23 cellular contexts compared by ENCODE assay signal in genomic region chr5:6496636-6497035, GRCh38. TPM values are rescaled to one million over a fixed set of nuclear protein-coding genes. Genes with fewer than 3 reads are reported as not detected.
DNase-seq lines count a peak whose midpoint lies in the region; ATAC-seq, FAIRE-seq and TF ChIP-seq lines count a peak whose summit lies in the region.
"Had no signal": no experiment of that assay in that cellular context is flagged by ENCODE, and none has a peak within 500 bp of the region (broad histone marks: within the 10 kb centered on the region; RNA-seq: fewer than 3 reads in every experiment).

No MANE protein-coding gene starts in this region.

- no peaks in the 10 kb centered on the region for H3K27me3 ChIP-seq in GM12878 (replicated peaks in 1 of 2; ENCODE audit: control insufficient read depth in 2 of 2, insufficient read depth in 2 of 2, low read length in 1 of 2)
- H3K27me3 ChIP-seq in aorta (ENCODE audit: control insufficient read depth in 1 of 2, insufficient read depth in 2 of 2, low read length in 1 of 2): no peaks in the 10 kb centered on the region
- H3K27me3 ChIP-seq: foreskin keratinocyte, heart left ventricle, right atrium auricular region had no signal

- H3K9me3 ChIP-seq in GM12878 (replicated peaks; ENCODE audit: control insufficient read depth, insufficient read depth, low read length): no peaks in the 10 kb centered on the region; the same call in 2 of the 3 replicates
- no peaks in the 10 kb centered on the region for H3K9me3 ChIP-seq in aorta (ENCODE audit: control insufficient read depth, low read length)
- H3K9me3 ChIP-seq: esophagus muscularis mucosa, heart left ventricle, right atrium auricular region had no signal

- no peak for TF ChIP-seq RAD21 in GM12878 (IDR thresholded peaks at IDR 0.05; ENCODE audit: insufficient read depth, low read depth, low read length)

- H3K36me3 ChIP-seq in GM12878 (ENCODE audit: control insufficient read depth in 2 of 2, insufficient read depth in 2 of 2, low read length in 1 of 2): no peaks in the 10 kb centered on the region
- H3K36me3 ChIP-seq in aorta (ENCODE audit: control insufficient read depth in 1 of 2, insufficient read depth in 2 of 2, low read length in 1 of 2): no peaks in the 10 kb centered on the region

- H3K9ac ChIP-seq in GM12878 (ENCODE audit: control insufficient read depth, insufficient read depth, low read length): no peak overlapping the region
- H3K9ac ChIP-seq: parathyroid adenoma had no signal

- H3K27ac ChIP-seq in GM12878 (ENCODE audit: control insufficient read depth, insufficient read depth): peak overlapping the region; percentile 21
- no peak overlapping the region for H3K27ac ChIP-seq in aorta (ENCODE audit: low read depth in 1 of 2, low read length in 2 of 2)
- H3K27ac ChIP-seq: esophagus muscularis mucosa, foreskin keratinocyte, heart left ventricle, parathyroid adenoma, right atrium auricular region had no signal

- POLR2A ChIA-PET in GM12878 (lab: Charles Lee): interaction anchor here (1.7 kb wide), 1 partner anchor 12 kb away, joined by 12 read pairs; no protein-coding TSS in a partner anchor

- FAIRE-seq in GM12878 (lab: Jason Lieb, UNC): no peak
- FAIRE-seq: D721Med, RCC 7860 had no signal

- intact Hi-C loops in GM12878 (cut with micrococcal nuclease; ENCODE audit: unreplicated experiment): loop anchor here (1.0 kb wide), 2 partner anchors 13 to 241 kb away; no protein-coding TSS in a partner anchor
- intact Hi-C loops in aorta (cut with DNase I): no loop called here

- DNase-seq in GM12878 (ENCODE audit: low read depth, low spot score): no peak
- DNase-seq in aorta: no peak
- no peak for DNase-seq in HK-2 (ENCODE audit: unreplicated experiment)
- no peak for DNase-seq in DMS79 treated with DMSO at 0.1 percent for 48 hours (lab: John Stamatoyannopoulos, UW)
- DNase-seq: activated gamma-delta T cell; activated naive CD8-positive, alpha-beta T cell treated with anti-CD3 and anti-CD28 coated beads, Interleukin-2, amount 50 U/mL, for 24 hours; central memory CD4-positive, alpha-beta T cell; foreskin keratinocyte; heart left ventricle; NCI-H1105; NCI-H526 had no signal

- SMC1A ChIA-PET in GM12878 (lab: Charles Lee; ENCODE audit: uncharacterized antibody, unreplicated experiment): interaction anchor here (1.2 to 4.3 kb wide), 4 partner anchors 10 to 22 kb away, joined by 3 to 17 read pairs (median 10); no protein-coding TSS in a partner anchor

- H3K79me2 ChIP-seq in GM12878 (ENCODE audit: control insufficient read depth, insufficient read depth, low read length): no peaks in the 10 kb centered on the region
- H3K79me2 ChIP-seq: parathyroid adenoma had no signal

- in situ Hi-C loops in GM12878 (cut with MboI): loop anchor here (5.0 kb wide), 2 partner anchors 241 to 739 kb away; no protein-coding TSS in a partner anchor

- ATAC-seq in GM18498 (IDR thresholded peaks at IDR 0.05; ENCODE audit: unreplicated experiment) (peak; percentile 1), GM18909 (IDR thresholded peaks at IDR 0.05; ENCODE audit: poor library complexity, unreplicated experiment) (peak; percentile 1), HG03175 (IDR thresholded peaks at IDR 0.05; ENCODE audit: unreplicated experiment) (peak; percentile 2), GM12878 (peak; percentile 31), aorta (ENCODE audit: low FRiP score) (no peak)
- ATAC-seq: foreskin keratinocyte had no signal

- CTCF ChIA-PET in GM12878 (lab: Yijun Ruan, JAX): interaction anchor here (0.7 to 1.4 kb wide), 3 partner anchors 10 to 94 kb away, joined by 3 to 7 read pairs (median 4); no protein-coding TSS in a partner anchor

- TF ChIP-seq POLR2A in GM12878 (IDR thresholded peaks at IDR 0.05; ENCODE audit: low read depth, low read length): no peak

- H3K4me2 ChIP-seq in GM12878 (ENCODE audit: control insufficient read depth, insufficient read depth): peak overlapping the region; percentile 21; the same call in 1 of the 2 replicates

- H3K4me1 ChIP-seq in GM12878 (ENCODE audit: control insufficient read depth, insufficient read depth, low read length) (peaks cover 36% of the 10 kb centered on the region), aorta (ENCODE audit: control insufficient read depth in 1 of 2, insufficient read depth in 2 of 2, low read length in 2 of 2) (no peaks in the 10 kb centered on the region)
- H3K4me1 ChIP-seq: esophagus muscularis mucosa, foreskin keratinocyte, parathyroid adenoma, right atrium auricular region had no signal

- H3K4me3 ChIP-seq in GM12878 (no peak overlapping the region), aorta (ENCODE audit: low read length in 2 of 2) (no peak overlapping the region)
- H3K4me3 ChIP-seq: esophagus muscularis mucosa, heart left ventricle, lung, right atrium auricular region had no signal

- WGBS in GM12878 (ENCODE audit: insufficient coverage, insufficient replicate concordance, low lambda C conversion rate, missing lambda C conversion rate): 0% methylated on average over 6 of the region's 6 CpGs
- 94 to 95% methylated on average over 6 of the region's 6 CpGs for WGBS in aorta, 2 donors

- no peak for TF ChIP-seq EP300 in GM12878 (IDR thresholded peaks at IDR 0.05; ENCODE audit: borderline replicate concordance in 1 of 2, control insufficient read depth in 1 of 2, low read depth in 2 of 2, low read length in 2 of 2)

- no peaks in the 10 kb centered on the region for H4K20me1 ChIP-seq in GM12878 (ENCODE audit: control insufficient read depth, insufficient read depth)

- RAD21 ChIA-PET in GM12878 (lab: Charles Lee; ENCODE audit: unreplicated experiment): interaction anchor here (0.7 to 1.8 kb wide), 6 partner anchors 12 to 234 kb away, joined by 3 to 14 read pairs (median 4); partner anchors contain the start of gene NSUN2

- no peak overlapping the region for H2AFZ ChIP-seq in GM12878 (ENCODE audit: control insufficient read depth, low read depth, low read length)
- H2AFZ ChIP-seq: parathyroid adenoma had no signal

- BruUV-seq in GM12878 (replicated peaks; lab: Mats Ljungman, UMichigan): TSS peak; percentile 90

- TF ChIP-seq CTCF in GM12878 (IDR thresholded peaks at IDR 0.05 in 2 of 3, conservative IDR thresholded peaks at IDR 0.05 in 1 of 3; ENCODE audit: control insufficient read depth in 2 of 3, extremely low read depth in 1 of 3, insufficient read depth in 1 of 3, low read depth in 3 of 3, low read length in 3 of 3): no peak

TF ChIP-seq in GM12878, 131 proteins besides CTCF, POLR2A, EP300 and RAD21 (continues in another document):
- TF ChIP-seq HSF1 (IDR thresholded peaks at IDR 0.05; ENCODE audit: low read depth, low read length) (no peak), RELB (IDR thresholded peaks at IDR 0.05; ENCODE audit: low read depth) (0 out of 2 replicates have a peak, but pooled peaks have one; percentile 14), ZBED1 (IDR thresholded peaks at IDR 0.05; ENCODE audit: borderline replicate concordance) (no peak)

RNA-seq across cellular contexts. Expression of gene UBE2QL1, which starts 48.0 kb away (rescaled TPM):
- total RNA-seq in GM12878 (2013; cell fraction: nucleolus; rRNA removed): 0.27 and 0.29 TPM in 2 replicates
- total RNA-seq in GM12878 (2014; rRNA removed): not detected in 2 replicates
- 0.04 TPM in 1 of 2 replicates, not detected in the other for total RNA-seq in GM12878 (2014; rRNA removed; fragmentation: Illumina TruSeq; extraction: Trizol)
- total RNA-seq in GM12878 (2021): 0.05 TPM in 1 of 2 replicates, not detected in the other
- 0.21 TPM for polyA plus RNA-seq in GM12878 (2011; ENCODE audit: low read depth)
- polyA plus RNA-seq in GM12878 (2011; rRNA removed): 0.49 and 0.62 TPM in 2 replicates
- polyA plus RNA-seq in GM12878 (2011; cell fraction: cytosol; rRNA removed): 0.52 and 0.75 TPM in 2 replicates
- polyA plus RNA-seq in GM12878 (2011; cell fraction: nucleus; rRNA removed): 0.47 and 0.52 TPM in 2 replicates
- 0.30 and 0.73 TPM in 2 replicates for polyA plus RNA-seq in GM12878 (2012)
- polyA plus RNA-seq in GM12878 (2014; fragmentation: Illumina TruSeq; extraction: Trizol): 0.03 TPM in 1 of 2 replicates, not detected in the other
- under 1 TPM in 1 of 2 experiments, not detected in 1; 0.04 TPM for polyA plus RNA-seq in GM12878 (2014; fragmentation: Nextera tagmentation; extraction: Ambion mirVana)
- polyA plus RNA-seq in GM12878 (2014; rRNA removed): 0.06 TPM in 1 of 2 replicates, not detected in the other
- not detected for polyA plus RNA-seq in GM12878 (2016; fragmentation: Nextera tagmentation; extraction: Ambion mirVana)
- polyA minus RNA-seq in GM12878 (2011; rRNA and poly(A)+ RNA removed): 0.46 and 0.51 TPM in 2 replicates
- not detected in 2 replicates for polyA minus RNA-seq in GM12878 (2011; cell fraction: cytosol; rRNA and poly(A)+ RNA removed)
- 0.24 and 0.38 TPM in 2 replicates for polyA minus RNA-seq in GM12878 (2011; cell fraction: nucleus; rRNA and poly(A)+ RNA removed)
- total RNA-seq in aorta: 1 to 10 TPM; 1.6 to 3.3 TPM
- under 1 TPM; 0.43 to 0.75 TPM for polyA plus RNA-seq in aorta
- total RNA-seq: activated CD8-positive, alpha-beta T cell treated with anti-CD3 and anti-CD28 coated beads for 36 hours; CD4-positive, CD25-positive, alpha-beta regulatory T cell; foreskin keratinocyte had no signal
- polyA plus RNA-seq: CD4-positive, CD25-positive, alpha-beta regulatory T cell; foreskin keratinocyte; IgD-negative memory B cell had no signal
